ENCODE assay signal across 1 cellular context in the genomic region with DNA sequence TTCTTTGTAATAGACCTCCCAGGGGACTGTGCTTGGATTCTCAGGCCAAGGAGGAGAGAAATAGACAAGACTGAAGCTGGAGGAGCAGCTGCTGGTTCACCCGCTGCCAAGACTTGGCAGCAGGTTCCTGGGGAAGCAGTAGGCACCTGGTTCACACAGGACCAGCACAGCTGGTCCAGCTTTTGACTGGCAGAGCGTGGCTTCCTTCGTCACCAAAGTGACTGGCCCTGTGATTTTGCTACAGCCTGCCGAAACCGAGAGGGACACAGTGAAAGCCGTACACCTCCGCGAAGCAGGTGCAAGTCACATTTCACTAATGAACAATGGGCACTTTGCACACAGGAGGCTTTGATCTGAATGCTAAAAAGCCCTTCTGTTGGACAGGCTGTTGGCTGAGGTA.
TF ChIP-seq lines count a peak whose summit lies in the region.

No MANE protein-coding gene starts in this region.

TF ChIP-seq in GM23338, 12 proteins besides CTCF, POLR2A, EP300 and RAD21 (continued from another document):
- TF ChIP-seq, protein P1, sequence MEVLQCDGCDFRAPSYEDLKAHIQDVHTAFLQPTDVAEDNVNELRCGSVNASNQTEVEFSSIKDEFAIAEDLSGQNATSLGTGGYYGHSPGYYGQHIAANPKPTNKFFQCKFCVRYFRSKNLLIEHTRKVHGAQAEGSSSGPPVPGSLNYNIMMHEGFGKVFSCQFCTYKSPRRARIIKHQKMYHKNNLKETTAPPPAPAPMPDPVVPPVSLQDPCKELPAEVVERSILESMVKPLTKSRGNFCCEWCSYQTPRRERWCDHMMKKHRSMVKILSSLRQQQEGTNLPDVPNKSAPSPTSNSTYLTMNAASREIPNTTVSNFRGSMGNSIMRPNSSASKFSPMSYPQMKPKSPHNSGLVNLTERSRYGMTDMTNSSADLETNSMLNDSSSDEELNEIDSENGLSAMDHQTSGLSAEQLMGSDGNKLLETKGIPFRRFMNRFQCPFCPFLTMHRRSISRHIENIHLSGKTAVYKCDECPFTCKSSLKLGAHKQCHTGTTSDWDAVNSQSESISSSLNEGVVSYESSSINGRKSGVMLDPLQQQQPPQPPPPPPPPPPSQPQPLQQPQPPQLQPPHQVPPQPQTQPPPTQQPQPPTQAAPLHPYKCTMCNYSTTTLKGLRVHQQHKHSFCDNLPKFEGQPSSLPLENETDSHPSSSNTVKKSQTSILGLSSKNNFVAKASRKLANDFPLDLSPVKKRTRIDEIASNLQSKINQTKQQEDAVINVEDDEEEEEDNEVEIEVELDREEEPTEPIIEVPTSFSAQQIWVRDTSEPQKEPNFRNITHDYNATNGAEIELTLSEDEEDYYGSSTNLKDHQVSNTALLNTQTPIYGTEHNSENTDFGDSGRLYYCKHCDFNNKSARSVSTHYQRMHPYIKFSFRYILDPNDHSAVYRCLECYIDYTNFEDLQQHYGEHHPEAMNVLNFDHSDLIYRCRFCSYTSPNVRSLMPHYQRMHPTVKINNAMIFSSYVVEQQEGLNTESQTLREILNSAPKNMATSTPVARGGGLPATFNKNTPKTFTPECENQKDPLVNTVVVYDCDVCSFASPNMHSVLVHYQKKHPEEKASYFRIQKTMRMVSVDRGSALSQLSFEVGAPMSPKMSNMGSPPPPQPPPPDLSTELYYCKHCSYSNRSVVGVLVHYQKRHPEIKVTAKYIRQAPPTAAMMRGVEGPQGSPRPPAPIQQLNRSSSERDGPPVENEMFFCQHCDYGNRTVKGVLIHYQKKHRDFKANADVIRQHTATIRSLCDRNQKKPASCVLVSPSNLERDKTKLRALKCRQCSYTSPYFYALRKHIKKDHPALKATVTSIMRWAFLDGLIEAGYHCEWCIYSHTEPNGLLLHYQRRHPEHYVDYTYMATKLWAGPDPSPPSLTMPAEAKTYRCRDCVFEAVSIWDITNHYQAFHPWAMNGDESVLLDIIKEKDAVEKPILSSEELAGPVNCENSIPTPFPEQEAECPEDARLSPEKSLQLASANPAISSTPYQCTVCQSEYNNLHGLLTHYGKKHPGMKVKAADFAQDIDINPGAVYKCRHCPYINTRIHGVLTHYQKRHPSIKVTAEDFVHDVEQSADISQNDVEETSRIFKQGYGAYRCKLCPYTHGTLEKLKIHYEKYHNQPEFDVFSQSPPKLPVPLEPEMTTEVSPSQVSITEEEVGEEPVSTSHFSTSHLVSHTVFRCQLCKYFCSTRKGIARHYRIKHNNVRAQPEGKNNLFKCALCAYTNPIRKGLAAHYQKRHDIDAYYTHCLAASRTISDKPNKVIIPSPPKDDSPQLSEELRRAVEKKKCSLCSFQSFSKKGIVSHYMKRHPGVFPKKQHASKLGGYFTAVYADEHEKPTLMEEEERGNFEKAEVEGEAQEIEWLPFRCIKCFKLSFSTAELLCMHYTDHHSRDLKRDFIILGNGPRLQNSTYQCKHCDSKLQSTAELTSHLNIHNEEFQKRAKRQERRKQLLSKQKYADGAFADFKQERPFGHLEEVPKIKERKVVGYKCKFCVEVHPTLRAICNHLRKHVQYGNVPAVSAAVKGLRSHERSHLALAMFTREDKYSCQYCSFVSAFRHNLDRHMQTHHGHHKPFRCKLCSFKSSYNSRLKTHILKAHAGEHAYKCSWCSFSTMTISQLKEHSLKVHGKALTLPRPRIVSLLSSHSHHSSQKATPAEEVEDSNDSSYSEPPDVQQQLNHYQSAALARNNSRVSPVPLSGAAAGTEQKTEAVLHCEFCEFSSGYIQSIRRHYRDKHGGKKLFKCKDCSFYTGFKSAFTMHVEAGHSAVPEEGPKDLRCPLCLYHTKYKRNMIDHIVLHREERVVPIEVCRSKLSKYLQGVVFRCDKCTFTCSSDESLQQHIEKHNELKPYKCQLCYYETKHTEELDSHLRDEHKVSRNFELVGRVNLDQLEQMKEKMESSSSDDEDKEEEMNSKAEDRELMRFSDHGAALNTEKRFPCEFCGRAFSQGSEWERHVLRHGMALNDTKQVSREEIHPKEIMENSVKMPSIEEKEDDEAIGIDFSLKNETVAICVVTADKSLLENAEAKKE (CRISPR knock-in tag; IDR thresholded peaks at IDR 0.05) = no peak
- TF ChIP-seq JUNB (IDR thresholded peaks at IDR 0.05; ENCODE audit: unreplicated experiment) = no peak
- TF ChIP-seq EZH2phosphoT487 (IDR thresholded peaks at IDR 0.05; ENCODE audit: unreplicated experiment) = no peak
- no peak for TF ChIP-seq CREB1 (CRISPR knock-in tag; IDR thresholded peaks at IDR 0.05; ENCODE audit: low read depth)
- TF ChIP-seq STAT1 (IDR thresholded peaks at IDR 0.05; ENCODE audit: unreplicated experiment) = no peak
- TF ChIP-seq ZNF114 (CRISPR knock-in tag; IDR thresholded peaks at IDR 0.05) = no peak
- TF ChIP-seq, protein P2, sequence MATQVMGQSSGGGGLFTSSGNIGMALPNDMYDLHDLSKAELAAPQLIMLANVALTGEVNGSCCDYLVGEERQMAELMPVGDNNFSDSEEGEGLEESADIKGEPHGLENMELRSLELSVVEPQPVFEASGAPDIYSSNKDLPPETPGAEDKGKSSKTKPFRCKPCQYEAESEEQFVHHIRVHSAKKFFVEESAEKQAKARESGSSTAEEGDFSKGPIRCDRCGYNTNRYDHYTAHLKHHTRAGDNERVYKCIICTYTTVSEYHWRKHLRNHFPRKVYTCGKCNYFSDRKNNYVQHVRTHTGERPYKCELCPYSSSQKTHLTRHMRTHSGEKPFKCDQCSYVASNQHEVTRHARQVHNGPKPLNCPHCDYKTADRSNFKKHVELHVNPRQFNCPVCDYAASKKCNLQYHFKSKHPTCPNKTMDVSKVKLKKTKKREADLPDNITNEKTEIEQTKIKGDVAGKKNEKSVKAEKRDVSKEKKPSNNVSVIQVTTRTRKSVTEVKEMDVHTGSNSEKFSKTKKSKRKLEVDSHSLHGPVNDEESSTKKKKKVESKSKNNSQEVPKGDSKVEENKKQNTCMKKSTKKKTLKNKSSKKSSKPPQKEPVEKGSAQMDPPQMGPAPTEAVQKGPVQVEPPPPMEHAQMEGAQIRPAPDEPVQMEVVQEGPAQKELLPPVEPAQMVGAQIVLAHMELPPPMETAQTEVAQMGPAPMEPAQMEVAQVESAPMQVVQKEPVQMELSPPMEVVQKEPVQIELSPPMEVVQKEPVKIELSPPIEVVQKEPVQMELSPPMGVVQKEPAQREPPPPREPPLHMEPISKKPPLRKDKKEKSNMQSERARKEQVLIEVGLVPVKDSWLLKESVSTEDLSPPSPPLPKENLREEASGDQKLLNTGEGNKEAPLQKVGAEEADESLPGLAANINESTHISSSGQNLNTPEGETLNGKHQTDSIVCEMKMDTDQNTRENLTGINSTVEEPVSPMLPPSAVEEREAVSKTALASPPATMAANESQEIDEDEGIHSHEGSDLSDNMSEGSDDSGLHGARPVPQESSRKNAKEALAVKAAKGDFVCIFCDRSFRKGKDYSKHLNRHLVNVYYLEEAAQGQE (IDR thresholded peaks at IDR 0.05; ENCODE audit: unreplicated experiment) = no peak
TF ChIP-seq in GM23338: peak in this region for 0.
